ENCODE assay signal across 11 cellular contexts in genomic region chr21:32916522-32917099, GRCh38.
A peak's percentile ranks its signal among the peaks of the same experiment; 100 is the strongest.
DNase-seq lines count a peak whose midpoint lies in the region; ATAC-seq, FAIRE-seq and TF ChIP-seq lines count a peak whose summit lies in the region.
"Had no signal": no experiment of that assay in that cellular context is flagged by ENCODE, and none has a peak within 500 bp of the region (broad histone marks: within the 10 kb centered on the region; RNA-seq: fewer than 3 reads in every experiment).

No MANE protein-coding gene starts in this region.

- H3K9me3 ChIP-seq in K562 (replicated peaks; ENCODE audit: control insufficient read depth, insufficient read depth, low read depth, low read length) (no peaks in the 10 kb centered on the region), testis (no peaks in the 10 kb centered on the region)

- peak; percentile 47 for TF ChIP-seq CTCF in activated CD8-positive, alpha-beta T cell treated with anti-CD3 and anti-CD28 coated beads for 36 hours (IDR thresholded peaks at IDR 0.05)
- peak; percentile 60 to 68 (median 65) for TF ChIP-seq CTCF in K562 (IDR thresholded peaks at IDR 0.05 in 2 of 3, conservative IDR thresholded peaks at IDR 0.05 in 1 of 3; ENCODE audit: insufficient read depth in 2 of 3, low read depth in 1 of 3, low read length in 3 of 3)
- no peak for TF ChIP-seq CTCF in testis (IDR thresholded peaks at IDR 0.05)

- peaks cover 0 to 8% of the 10 kb centered on the region in 2 experiments; a peak in 1 of 5 replicates for H3K27me3 ChIP-seq in K562 (ENCODE audit: control insufficient read depth in 2 of 2, insufficient read depth in 2 of 2, low read length in 2 of 2)
- H3K27me3 ChIP-seq in testis: no peaks in the 10 kb centered on the region

- no peak overlapping the region for H3K4me2 ChIP-seq in K562 (ENCODE audit: insufficient read depth, low read length)

- no peak overlapping the region for H2AFZ ChIP-seq in K562 (ENCODE audit: low read depth, low read length)

- no peaks in the 10 kb centered on the region for H3K9me1 ChIP-seq in K562 (ENCODE audit: control insufficient read depth, insufficient read depth, low read length)

- peaks cover 30% of the 10 kb centered on the region for H3K4me1 Mint-ChIP-seq in activated CD8-positive, alpha-beta T cell treated with anti-CD3 and anti-CD28 coated beads for 36 hours (ENCODE audit: low read depth)
- H3K4me1 Mint-ChIP-seq in activated CD8-positive, alpha-beta T cell treated with anti-CD3 and anti-CD28 coated beads, Interleukin-2, amount 10 ng/mL, durations not matched to agents 7 days and 5 days (ENCODE audit: low read depth): peaks cover 24% of the 10 kb centered on the region

- peak; percentile 14 for DNase-seq in activated CD8-positive, alpha-beta T cell treated with anti-CD3 and anti-CD28 coated beads for 36 hours
- no peak for DNase-seq in activated CD8-positive, alpha-beta T cell treated with anti-CD3 and anti-CD28 coated beads, Interleukin-2, amount 10 ng/mL, durations not matched to agents 7 days and 5 days
- DNase-seq in Kasumi-1 (lab: John Stamatoyannopoulos, UW) (peak; percentile 28 to 32), K562 (ENCODE audit: extremely low read depth in 1 of 4, low spot score in 3 of 4) (peak; percentile 18 to 44 (median 30)), testis (no peak), HK-2 (ENCODE audit: unreplicated experiment) (no peak), C1 segment of cervical spinal cord (lab: John Stamatoyannopoulos, UW) (no peak)
- DNase-seq in stimulated activated naive CD4-positive, alpha-beta T cell (lab: John Stamatoyannopoulos, UW): no peak
- DNase-seq: CD4-positive, CD25-positive, alpha-beta regulatory T cell; NCI-H1694 had no signal

- no peaks in the 10 kb centered on the region for H3K36me3 Mint-ChIP-seq in activated CD8-positive, alpha-beta T cell treated with anti-CD3 and anti-CD28 coated beads for 36 hours (ENCODE audit: low read depth)
- H3K36me3 Mint-ChIP-seq in activated CD8-positive, alpha-beta T cell treated with anti-CD3 and anti-CD28 coated beads, Interleukin-2, amount 10 ng/mL, durations not matched to agents 7 days and 5 days (ENCODE audit: low read depth): no peaks in the 10 kb centered on the region
- H3K36me3 Mint-ChIP-seq: CD4-positive, CD25-positive, alpha-beta regulatory T cell had no signal

- TF ChIP-seq POLR2A in K562 (conservative IDR thresholded peaks at IDR 0.05): no peak
- no peak for TF ChIP-seq POLR2A in testis (IDR thresholded peaks at IDR 0.05)

- H3K27ac ChIP-seq in K562 (ENCODE audit: extremely low read depth, low read depth, low read length) (no peak overlapping the region), testis (peak overlapping the region; percentile 44 to 85)

- no peak overlapping the region for H3K27ac Mint-ChIP-seq in activated CD8-positive, alpha-beta T cell treated with anti-CD3 and anti-CD28 coated beads for 36 hours
- no peak overlapping the region for H3K27ac Mint-ChIP-seq in activated CD8-positive, alpha-beta T cell treated with anti-CD3 and anti-CD28 coated beads, Interleukin-2, amount 10 ng/mL, durations not matched to agents 7 days and 5 days

- no peaks in the 10 kb centered on the region for H3K9me3 Mint-ChIP-seq in activated CD8-positive, alpha-beta T cell treated with anti-CD3 and anti-CD28 coated beads for 36 hours
- no peaks in the 10 kb centered on the region for H3K9me3 Mint-ChIP-seq in activated CD8-positive, alpha-beta T cell treated with anti-CD3 and anti-CD28 coated beads, Interleukin-2, amount 10 ng/mL, durations not matched to agents 7 days and 5 days (ENCODE audit: insufficient read depth)

- intact Hi-C loops in activated CD8-positive, alpha-beta T cell treated with anti-CD3 and anti-CD28 coated beads for 36 hours (cut with micrococcal nuclease): no loop called here
- intact Hi-C loops in K562 (cut with micrococcal nuclease) (no loop called here), testis (cut with DNase I; ENCODE audit: low total_unique reads) (no loop called here)

- POLR2A ChIA-PET in activated CD8-positive, alpha-beta T cell treated with anti-CD3 and anti-CD28 coated beads for 36 hours (lab: Charles Lee): interaction anchor here (1.4 kb wide), 1 partner anchor 13 kb away, joined by 3 read pairs; no protein-coding TSS in a partner anchor
- POLR2A ChIA-PET in activated CD8-positive, alpha-beta T cell treated with anti-CD3 and anti-CD28 coated beads, Interleukin-2, amount 10 ng/mL, durations not matched to agents 7 days and 5 days (lab: Charles Lee): interaction anchor here (1.2 kb wide), 1 partner anchor 15 kb away, joined by 4 read pairs; no protein-coding TSS in a partner anchor
- POLR2A ChIA-PET in K562 (lab: Yijun Ruan, JAX): interaction anchor here (0.5 to 0.9 kb wide), 3 partner anchors 32 to 156 kb away, joined by 3 to 4 read pairs (median 3); no protein-coding TSS in a partner anchor

- H3K9ac ChIP-seq in K562 (ENCODE audit: insufficient read depth in 1 of 2, low read depth in 2 of 2, low read length in 2 of 2): no peak overlapping the region

- H3K4me3 Mint-ChIP-seq in activated CD8-positive, alpha-beta T cell treated with anti-CD3 and anti-CD28 coated beads for 36 hours: no peak overlapping the region
- H3K4me3 Mint-ChIP-seq in activated CD8-positive, alpha-beta T cell treated with anti-CD3 and anti-CD28 coated beads, Interleukin-2, amount 10 ng/mL, durations not matched to agents 7 days and 5 days: no peak overlapping the region
- H3K4me3 Mint-ChIP-seq: CD4-positive, CD25-positive, alpha-beta regulatory T cell had no signal

- no peaks in the 10 kb centered on the region for H3K27me3 Mint-ChIP-seq in activated CD8-positive, alpha-beta T cell treated with anti-CD3 and anti-CD28 coated beads for 36 hours
- H3K27me3 Mint-ChIP-seq in activated CD8-positive, alpha-beta T cell treated with anti-CD3 and anti-CD28 coated beads, Interleukin-2, amount 10 ng/mL, durations not matched to agents 7 days and 5 days (ENCODE audit: low read depth): no peaks in the 10 kb centered on the region

- TF ChIP-seq RAD21 in K562 (CRISPR knock-in tag; conservative IDR thresholded peaks at IDR 0.05 in 1 of 2, IDR thresholded peaks at IDR 0.05 in 1 of 2): peak in 1 of 2 experiments; percentile 34; a peak in 2 of 4 replicates

- H3K4me1 ChIP-seq in K562 (replicated peaks in 1 of 2; ENCODE audit: control insufficient read depth in 2 of 2, insufficient read depth in 2 of 2, low read length in 2 of 2) (no peaks in the 10 kb centered on the region), testis (peaks cover 26% of the 10 kb centered on the region)

- no peaks in the 10 kb centered on the region for H3K79me2 ChIP-seq in K562 (ENCODE audit: control insufficient read depth, insufficient read depth, low read length)

- 0% methylated on average over 2 of the region's 2 CpGs for WGBS in K562 (ENCODE audit: insufficient coverage, low coverage, missing lambda C conversion rate)
- 60 to 61% methylated on average over 2 of the region's 2 CpGs for WGBS in testis, 2 donors

- peak; percentile 37 for ATAC-seq in activated CD8-positive, alpha-beta T cell treated with anti-CD3 and anti-CD28 coated beads for 36 hours
- ATAC-seq in activated CD8-positive, alpha-beta T cell treated with anti-CD3 and anti-CD28 coated beads, Interleukin-2, amount 10 ng/mL, durations not matched to agents 7 days and 5 days: no peak
- peak; percentile 89 for ATAC-seq in K562

- in situ Hi-C loops in K562 (cut with MboI): no loop called here

- peak; percentile 70 for FAIRE-seq in K562 (lab: Jason Lieb, UNC)
- FAIRE-seq: kidney had no signal

- no peak for TF ChIP-seq EP300 in K562 (IDR thresholded peaks at IDR 0.05; ENCODE audit: low read length)

- CTCF ChIA-PET in activated CD8-positive, alpha-beta T cell treated with anti-CD3 and anti-CD28 coated beads for 36 hours (lab: Charles Lee): interaction anchor here (1.0 to 4.2 kb wide), 7 partner anchors 10 to 282 kb away, joined by 3 to 17 read pairs (median 3); no protein-coding TSS in a partner anchor
- CTCF ChIA-PET in activated CD8-positive, alpha-beta T cell treated with anti-CD3 and anti-CD28 coated beads, Interleukin-2, amount 10 ng/mL, durations not matched to agents 7 days and 5 days (lab: Charles Lee): interaction anchor here (1.2 to 3.8 kb wide), 3 partner anchors 14 to 59 kb away, joined by 3 to 23 read pairs (median 7); no protein-coding TSS in a partner anchor
- CTCF ChIA-PET in K562 (lab: Yijun Ruan, JAX; ENCODE audit: low intra/inter-chr PET ratio): no interaction called here

- no peak overlapping the region for H3K4me3 ChIP-seq in K562
- H3K4me3 ChIP-seq in testis: no peak overlapping the region

- BruUV-seq in K562 (replicated peaks; lab: Mats Ljungman, UMichigan): no TSS peak

- H3K36me3 ChIP-seq in K562 (ENCODE audit: control insufficient read depth, insufficient read depth, low read length) (no peaks in the 10 kb centered on the region), testis (ENCODE audit: low read depth, missing control alignments) (no peaks in the 10 kb centered on the region)

- H4K20me1 ChIP-seq in K562 (replicated peaks; ENCODE audit: control insufficient read depth, insufficient read depth, low read length): no peaks in the 10 kb centered on the region

TF ChIP-seq in K562, 482 proteins besides CTCF, POLR2A, EP300 and RAD21 (continues in another document):
- no peak for TF ChIP-seq ZNF766 (CRISPR knock-in tag; conservative IDR thresholded peaks at IDR 0.05)
- no peak for TF ChIP-seq CBX3 (IDR thresholded peaks at IDR 0.05; ENCODE audit: borderline replicate concordance in 1 of 2, low read length in 2 of 2)
- no peak for TF ChIP-seq TCF15 (CRISPR knock-in tag; IDR thresholded peaks at IDR 0.05)
- no peak for TF ChIP-seq NFRKB (IDR thresholded peaks at IDR 0.05; ENCODE audit: low read depth)
- TF ChIP-seq CTCFL (IDR thresholded peaks at IDR 0.05; ENCODE audit: borderline replicate concordance, insufficient read depth, low read depth, low read length, poor library complexity, severe bottlenecking): peak; percentile 58
- no peak for TF ChIP-seq FOXK1 (CRISPR knock-in tag; IDR thresholded peaks at IDR 0.05; ENCODE audit: borderline replicate concordance)

Comparison
In these comparisons a context has a peak if more than half of its experiments do, and no peak if none do; other contexts are left out.
1. DNase-seq: peak in activated CD8-positive, alpha-beta T cell treated with anti-CD3 and anti-CD28 coated beads for 36 hours (single experiment), Kasumi-1 (2 of 2) and K562 (4 of 4); none in activated CD8-positive, alpha-beta T cell treated with anti-CD3 and anti-CD28 coated beads, Interleukin-2, amount 10 ng/mL, durations not matched to agents 7 days and 5 days (single experiment), testis (single experiment), HK-2 (single experiment), stimulated activated naive CD4-positive, alpha-beta T cell (0 of 6) and C1 segment of cervical spinal cord (0 of 14).
2. CTCF ChIP-seq: peak in activated CD8-positive, alpha-beta T cell treated with anti-CD3 and anti-CD28 coated beads for 36 hours (single experiment) and K562 (3 of 3); none in testis (0 of 3).